Comparison of ENCODE assay signal across 15 cellular contexts in the genomic region with DNA sequence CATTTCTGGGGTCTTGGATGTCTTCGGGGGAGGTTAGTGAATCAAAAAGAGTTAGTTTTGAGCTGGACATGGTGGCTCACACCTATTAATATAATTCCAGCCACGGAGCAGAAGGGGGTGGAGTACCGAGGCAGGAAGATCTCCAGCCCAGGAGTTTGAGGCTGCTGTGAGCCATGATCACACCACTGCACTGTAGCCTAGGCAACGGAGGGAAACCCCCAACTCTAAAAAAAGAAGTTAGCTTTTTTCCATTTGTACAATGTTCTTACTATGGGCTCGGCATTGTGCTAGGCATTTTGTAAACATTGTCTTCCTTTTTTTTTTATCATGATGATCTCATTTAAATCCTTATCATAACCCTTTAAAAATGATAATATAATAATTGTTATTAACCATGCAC. TPM values are rescaled to one million over a fixed set of nuclear protein-coding genes. Genes with fewer than 3 reads are reported as not detected.
DNase-seq lines count a peak whose midpoint lies in the region; ATAC-seq and TF ChIP-seq lines count a peak whose summit lies in the region.
"Had no signal": no experiment of that assay in that cellular context is flagged by ENCODE, and none has a peak within 500 bp of the region (broad histone marks: within the 10 kb centered on the region; RNA-seq: fewer than 3 reads in every experiment).

No MANE protein-coding gene starts in this region.

- TF ChIP-seq POLR2A in erythroblast (IDR thresholded peaks at IDR 0.05; ENCODE audit: low read length): no peak

- H3K36me3 Mint-ChIP-seq in activated naive CD4-positive, alpha-beta T cell treated with anti-CD3 and anti-CD28 coated beads for 36 hours (ENCODE audit: low read depth): no peaks in the 10 kb centered on the region
- H3K36me3 Mint-ChIP-seq: activated CD8-positive, alpha-beta memory T cell treated with anti-CD3 and anti-CD28 coated beads, Interleukin-2, amount 10 ng/mL, durations not matched to agents 7 days and 5 days; natural killer cell treated with Interleukin-12 subunit alpha and Interleukin-12 subunit beta and Interleukin-15 and Interleukin-18, amount 100 ng/mL, for 72 hours had no signal

- no peaks in the 10 kb centered on the region for H3K4me1 ChIP-seq in osteoblast (ENCODE audit: insufficient read depth, low read length)
- H3K4me1 ChIP-seq: gastroesophageal sphincter, tibial nerve had no signal

- H4K20me1 ChIP-seq in osteoblast (ENCODE audit: insufficient read depth, low read length): no peaks in the 10 kb centered on the region

- peak; percentile 57 for DNase-seq in activated naive CD4-positive, alpha-beta T cell treated with anti-CD3 and anti-CD28 coated beads for 36 hours
- DNase-seq in activated naive CD4-positive, alpha-beta T cell treated with anti-CD3 and anti-CD28 coated beads, Interleukin-2, amount 50 U/mL, for 16 hours: no peak
- no peak for DNase-seq in osteoblast (ENCODE audit: insufficient read length, low spot score, missing footprints)
- DNase-seq in erythroblast (lab: John Stamatoyannopoulos, UW): no peak
- DNase-seq: activated CD8-positive, alpha-beta memory T cell treated with anti-CD3 and anti-CD28 coated beads, Interleukin-2, amount 10 ng/mL, durations not matched to agents 7 days and 5 days; amniotic stem cell; DMS153; kidney glomerular epithelial cell; NCI-H2227 treated with DMSO at 0.1 percent for 48 hours; T-helper 9 cell had no signal

- H3K9me3 Mint-ChIP-seq in activated naive CD4-positive, alpha-beta T cell treated with anti-CD3 and anti-CD28 coated beads for 36 hours: no peaks in the 10 kb centered on the region
- H3K9me3 Mint-ChIP-seq: natural killer cell treated with Interleukin-12 subunit alpha and Interleukin-12 subunit beta and Interleukin-15 and Interleukin-18, amount 100 ng/mL, for 72 hours had no signal

- no peak overlapping the region for H3K4me3 Mint-ChIP-seq in activated naive CD4-positive, alpha-beta T cell treated with anti-CD3 and anti-CD28 coated beads for 36 hours
- H3K4me3 Mint-ChIP-seq: activated CD8-positive, alpha-beta memory T cell treated with anti-CD3 and anti-CD28 coated beads, Interleukin-2, amount 10 ng/mL, durations not matched to agents 7 days and 5 days; natural killer cell treated with Interleukin-12 subunit alpha and Interleukin-12 subunit beta and Interleukin-15 and Interleukin-18, amount 100 ng/mL, for 72 hours had no signal

- no peaks in the 10 kb centered on the region for H3K27me3 ChIP-seq in osteoblast (ENCODE audit: insufficient read depth, low read length)

- TF ChIP-seq CTCF in osteoblast (IDR thresholded peaks at IDR 0.05; ENCODE audit: extremely low read depth, low read depth, low read length): no peak

- H3K4me3 ChIP-seq in osteoblast (ENCODE audit: insufficient read depth, low read length): no peak overlapping the region
- H3K4me3 ChIP-seq: gastroesophageal sphincter, tibial nerve had no signal

- CTCF ChIA-PET in activated naive CD4-positive, alpha-beta T cell treated with anti-CD3 and anti-CD28 coated beads for 36 hours (lab: Charles Lee): interaction anchor here (0.7 to 1.1 kb wide), 3 partner anchors 69 to 83 kb away, joined by 3 to 6 read pairs (median 4); no protein-coding TSS in a partner anchor

- H3K4me2 ChIP-seq in osteoblast (ENCODE audit: insufficient read depth, low read length): no peak overlapping the region

- ATAC-seq in SK-N-SH treated with all-trans-retinoic acid at 6 μM for 48 hours: peak; percentile 43
- ATAC-seq in GM21717 (IDR thresholded peaks at IDR 0.05; ENCODE audit: unreplicated experiment): no peak
- ATAC-seq: activated CD8-positive, alpha-beta memory T cell treated with anti-CD3 and anti-CD28 coated beads, Interleukin-2, amount 10 ng/mL, durations not matched to agents 7 days and 5 days; gastroesophageal sphincter; natural killer cell treated with Interleukin-12 subunit alpha and Interleukin-12 subunit beta and Interleukin-15 and Interleukin-18, amount 100 ng/mL, for 72 hours had no signal

- intact Hi-C loops in activated naive CD4-positive, alpha-beta T cell treated with anti-CD3 and anti-CD28 coated beads for 36 hours (cut with micrococcal nuclease): no loop called here

- peak overlapping the region; percentile 56 for H2AFZ ChIP-seq in osteoblast (ENCODE audit: low read length)

- no peak overlapping the region for H3K27ac ChIP-seq in osteoblast (ENCODE audit: low read depth, low read length)
- H3K27ac ChIP-seq: gastroesophageal sphincter, tibial nerve had no signal

- peaks cover 4% of the 10 kb centered on the region for H3K4me1 Mint-ChIP-seq in activated naive CD4-positive, alpha-beta T cell treated with anti-CD3 and anti-CD28 coated beads for 36 hours (ENCODE audit: low read depth)

- H3K27ac Mint-ChIP-seq in activated naive CD4-positive, alpha-beta T cell treated with anti-CD3 and anti-CD28 coated beads for 36 hours: peak overlapping the region; percentile 5
- H3K27ac Mint-ChIP-seq: activated CD8-positive, alpha-beta memory T cell treated with anti-CD3 and anti-CD28 coated beads, Interleukin-2, amount 10 ng/mL, durations not matched to agents 7 days and 5 days; natural killer cell treated with Interleukin-12 subunit alpha and Interleukin-12 subunit beta and Interleukin-15 and Interleukin-18, amount 100 ng/mL, for 72 hours had no signal

- no peaks in the 10 kb centered on the region for H3K36me3 ChIP-seq in osteoblast (ENCODE audit: insufficient read depth, low read length)
- H3K36me3 ChIP-seq: gastroesophageal sphincter, tibial nerve had no signal

- peaks cover 11% of the 10 kb centered on the region for H3K27me3 Mint-ChIP-seq in activated naive CD4-positive, alpha-beta T cell treated with anti-CD3 and anti-CD28 coated beads for 36 hours (ENCODE audit: low read depth)

- no peaks in the 10 kb centered on the region for H3K9me3 ChIP-seq in osteoblast (ENCODE audit: low read depth, low read length)
- H3K9me3 ChIP-seq: gastroesophageal sphincter, tibial nerve had no signal

- no peaks in the 10 kb centered on the region for H3K79me2 ChIP-seq in osteoblast (ENCODE audit: insufficient read depth, low read length)

TF ChIP-seq in SK-N-SH treated with all-trans-retinoic acid at 6 μM for 48 hours, 23 proteins besides CTCF, POLR2A, EP300 and RAD21:
- TF ChIP-seq GLIS3 (CRISPR knock-in tag; IDR thresholded peaks at IDR 0.05): no peak
- TF ChIP-seq, protein P1, sequence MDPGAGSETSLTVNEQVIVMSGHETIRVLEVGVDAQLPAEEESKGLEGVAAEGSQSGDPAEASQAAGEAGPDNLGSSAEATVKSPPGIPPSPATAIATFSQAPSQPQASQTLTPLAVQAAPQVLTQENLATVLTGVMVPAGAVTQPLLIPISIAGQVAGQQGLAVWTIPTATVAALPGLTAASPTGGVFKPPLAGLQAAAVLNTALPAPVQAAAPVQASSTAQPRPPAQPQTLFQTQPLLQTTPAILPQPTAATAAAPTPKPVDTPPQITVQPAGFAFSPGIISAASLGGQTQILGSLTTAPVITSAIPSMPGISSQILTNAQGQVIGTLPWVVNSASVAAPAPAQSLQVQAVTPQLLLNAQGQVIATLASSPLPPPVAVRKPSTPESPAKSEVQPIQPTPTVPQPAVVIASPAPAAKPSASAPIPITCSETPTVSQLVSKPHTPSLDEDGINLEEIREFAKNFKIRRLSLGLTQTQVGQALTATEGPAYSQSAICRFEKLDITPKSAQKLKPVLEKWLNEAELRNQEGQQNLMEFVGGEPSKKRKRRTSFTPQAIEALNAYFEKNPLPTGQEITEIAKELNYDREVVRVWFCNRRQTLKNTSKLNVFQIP (CRISPR knock-in tag; IDR thresholded peaks at IDR 0.05; ENCODE audit: borderline replicate concordance, low read depth): no peak

RNA-seq across cellular contexts. Expression of a gene that starts 8.3 kb away (rescaled TPM):
- total RNA-seq in activated naive CD4-positive, alpha-beta T cell treated with anti-CD3 and anti-CD28 coated beads for 36 hours: 10 to 100 TPM; 90.3 to 96.3 TPM
- 63.7 and 72.5 TPM in 2 replicates for total RNA-seq in osteoblast

RNA-seq across cellular contexts. Expression of a gene that starts 15.5 kb away (rescaled TPM):
- total RNA-seq in activated naive CD4-positive, alpha-beta T cell treated with anti-CD3 and anti-CD28 coated beads for 36 hours: not detected
- total RNA-seq in osteoblast: not detected in 2 replicates
- total RNA-seq: activated CD8-positive, alpha-beta memory T cell treated with anti-CD3 and anti-CD28 coated beads, Interleukin-2, amount 10 ng/mL, durations not matched to agents 7 days and 5 days; gastroesophageal sphincter; natural killer cell treated with Interleukin-12 subunit alpha and Interleukin-12 subunit beta and Interleukin-15 and Interleukin-18, amount 100 ng/mL, for 72 hours; tibial nerve had no signal

RNA-seq across cellular contexts. Expression of a gene that starts 44.3 kb away (rescaled TPM):
- under 1 TPM; 0.57 to 0.60 TPM for total RNA-seq in activated naive CD4-positive, alpha-beta T cell treated with anti-CD3 and anti-CD28 coated beads for 36 hours
- 0.59 and 1.4 TPM in 2 replicates for total RNA-seq in osteoblast
- total RNA-seq: activated CD8-positive, alpha-beta memory T cell treated with anti-CD3 and anti-CD28 coated beads, Interleukin-2, amount 10 ng/mL, durations not matched to agents 7 days and 5 days; tibial nerve had no signal

RNA-seq across cellular contexts. Expression of a gene that starts 44.7 kb away (rescaled TPM):
- 10 to 100 TPM; 76.1 to 76.9 TPM for total RNA-seq in activated naive CD4-positive, alpha-beta T cell treated with anti-CD3 and anti-CD28 coated beads for 36 hours
- total RNA-seq in osteoblast: 91.3 and 98.8 TPM in 2 replicates
